Comparison of ENCODE assay signal across 8 cellular contexts in genomic region chr12:15910864-15911696, GRCh38. TPM values are rescaled to one million over a fixed set of nuclear protein-coding genes. Genes with fewer than 3 reads are reported as not detected.
DNase-seq lines count a peak whose midpoint lies in the region; ATAC-seq, FAIRE-seq and TF ChIP-seq lines count a peak whose summit lies in the region.

Gene DERA (plus strand): TSS chr12:15911332. CDS start chr12:15911384, 52 bp downstream.

- no peak for TF ChIP-seq CTCF in D721Med (IDR thresholded peaks at IDR 0.05; ENCODE audit: insufficient read depth, missing control alignments)
- no peak for TF ChIP-seq CTCF in OCI-LY1 (IDR thresholded peaks at IDR 0.05; ENCODE audit: low read length)

- H3K36me3 ChIP-seq in OCI-LY1 (ENCODE audit: insufficient read depth, low read length) (peaks cover 7% of the 10 kb centered on the region; the same call in 1 of the 2 replicates), esophagus (ENCODE audit: control insufficient read depth in 2 of 2, insufficient read depth in 2 of 2, low read length in 1 of 2) (no peaks in the 10 kb centered on the region), muscle layer of colon (ENCODE audit: insufficient read depth, low read length) (peaks cover 6% of the 10 kb centered on the region)

- WGBS in esophagus, 2 donors = 0 to 1% methylated on average over 47 to 59 of the region's 59 CpGs

- H3K27me3 ChIP-seq in OCI-LY1 (ENCODE audit: insufficient read depth, low read length) = no peaks in the 10 kb centered on the region
- no peaks in the 10 kb centered on the region for H3K27me3 ChIP-seq in esophagus (ENCODE audit: control insufficient read depth in 1 of 2, insufficient read depth in 2 of 2, low read length in 2 of 2)
- no peaks in the 10 kb centered on the region for H3K27me3 ChIP-seq in muscle layer of colon (ENCODE audit: control insufficient read depth in 1 of 2, insufficient read depth in 2 of 2, low read length in 2 of 2)

- peak; percentile 53 for FAIRE-seq in D721Med (lab: Jason Lieb, UNC)

- no peaks in the 10 kb centered on the region for H4K20me1 ChIP-seq in OCI-LY1 (ENCODE audit: insufficient read depth, low read length)

- H3K9me2 ChIP-seq in OCI-LY1 (ENCODE audit: low read depth, low read length) = no peaks in the 10 kb centered on the region

- H3K79me2 ChIP-seq in OCI-LY1 (ENCODE audit: insufficient read depth, low read length) = 0 out of 2 replicates have a peak, but pooled peaks cover 11% of the 10 kb centered on the region

- peak within 1 kb of the TSS; percentile 96 for H3K9ac ChIP-seq in OCI-LY1 (ENCODE audit: low read length)
- peak within 1 kb of the TSS; percentile 88 for H3K9ac ChIP-seq in muscle layer of colon (ENCODE audit: low read length)

- H3F3A ChIP-seq in OCI-LY1 (ENCODE audit: insufficient read depth, low read length) = no peaks in the 10 kb centered on the region

- H2AFZ ChIP-seq in OCI-LY1 (ENCODE audit: low read length) = peak within 1 kb of the TSS; percentile 89; the same call in 1 of the 2 replicates

- DNase-seq in D721Med (ENCODE audit: insufficient read length, low spot score) (no peak), HT1080 (ENCODE audit: low read depth) (peak; percentile 81)
- DNase-seq in activated T-cell treated with anti-CD3 and anti-CD28 coated beads, Interleukin-2, amount 50 U/mL, for 1 hour = peak; percentile 70
- peak; percentile 42 for DNase-seq in stimulated activated CD8-positive, alpha-beta memory T cell treated with anti-CD3 and anti-CD28 coated beads, Interleukin-7, amount 100 ng/mL, for 24 hours (ENCODE audit: low read depth)

- peak within 1 kb of the TSS; percentile 74 for H3K4me3 ChIP-seq in OCI-LY1 (ENCODE audit: low read depth, low read length, poor library complexity, severe bottlenecking)
- H3K4me3 ChIP-seq in esophagus (ENCODE audit: low read depth in 1 of 2, low read length in 2 of 2) = peak within 1 kb of the TSS; percentile 61 to 87
- peak within 1 kb of the TSS; percentile 76 to 88 for H3K4me3 ChIP-seq in muscle layer of colon (ENCODE audit: low read depth in 1 of 2, low read length in 2 of 2)

- H3K27ac ChIP-seq in OCI-LY1 (ENCODE audit: low read depth, low read length, poor library complexity, severe bottlenecking) (peak within 1 kb of the TSS; percentile 42), esophagus (ENCODE audit: low read depth in 2 of 2, low read length in 1 of 2) (peak within 1 kb of the TSS; percentile 95 to 97), muscle layer of colon (ENCODE audit: low read depth, low read length) (peak within 1 kb of the TSS; percentile 92)

- H3K4me1 ChIP-seq in OCI-LY1 (ENCODE audit: insufficient read depth, low read length, severe bottlenecking) (peaks cover 15% of the 10 kb centered on the region), esophagus (ENCODE audit: control insufficient read depth in 2 of 2, insufficient read depth in 2 of 2, low read length in 1 of 2) (no peaks in the 10 kb centered on the region), muscle layer of colon (ENCODE audit: insufficient read depth, low read length) (peaks cover 6% of the 10 kb centered on the region)

- ATAC-seq in GM21367 (IDR thresholded peaks at IDR 0.05; ENCODE audit: unreplicated experiment) = peak; percentile 91

- peak within 1 kb of the TSS; percentile 94 for H3K4me2 ChIP-seq in OCI-LY1 (ENCODE audit: low read length)

- H3K9me3 ChIP-seq in OCI-LY1 (ENCODE audit: low read length) = no peaks in the 10 kb centered on the region
- H3K9me3 ChIP-seq in esophagus (ENCODE audit: control insufficient read depth in 2 of 2, insufficient read depth in 1 of 2, low read depth in 1 of 2, low read length in 1 of 2) = no peaks in the 10 kb centered on the region
- no peaks in the 10 kb centered on the region for H3K9me3 ChIP-seq in muscle layer of colon (ENCODE audit: low read length)

RNA-seq across cellular contexts. Expression of gene DERA, which starts in this region (rescaled TPM):
- total RNA-seq in HT1080 (2014; rRNA removed; shearing (Covaris generic)) = 33.7 and 50.8 TPM in 2 replicates
- polyA plus RNA-seq in HT1080 (2015; cell fraction: cytosol; rRNA removed) = 51.6 and 52.5 TPM in 2 replicates
- polyA plus RNA-seq in HT1080 (2015; cell fraction: nucleus; rRNA removed) = 24.2 and 25.7 TPM in 2 replicates
- 10 to 100 TPM; 30.7 to 37.2 TPM for polyA plus RNA-seq in esophagus

Comparison
In these comparisons a context has a peak if more than half of its experiments do, and no peak if none do; other contexts are left out.
1. H3K27ac ChIP-seq: peak in every context shown above with its lines; median percentile 96 in esophagus; 92 in muscle layer of colon; 42 in OCI-LY1.